In genomic region chrX:155279873-155280272, GRCh38 we compare ENCODE assay signal across 24 cellular contexts. TPM values are rescaled to one million over a fixed set of nuclear protein-coding genes. Genes with fewer than 3 reads are reported as not detected.
"Had no signal": no experiment of that assay in that cellular context is flagged by ENCODE, and none has a peak within 500 bp of the region (broad histone marks: within the 10 kb centered on the region; RNA-seq: fewer than 3 reads in every experiment).

No MANE protein-coding gene starts in this region.

- H3K27me3 ChIP-seq: MG63 had no signal

- H3K9me3 ChIP-seq: MG63, SK-N-SH had no signal

- ATAC-seq: HepG2, Panc1, PC-3 had no signal

- H3K4me3 ChIP-seq: MG63 had no signal

- H3K36me3 ChIP-seq: MG63 had no signal

- DNase-seq: IMR-90; Karpas-422; KG1; MG63; NCI-H1092; NCI-H1105 treated with DMSO at 0.1 percent for 48 hours; NCI-H1417 treated with DMSO at 0.1 percent for 48 hours; NCI-H146; NCI-H1694 treated with DMSO at 0.1 percent for 48 hours; NCI-H1930; NCI-H2081; NCI-H2107; NCI-H2227 treated with DMSO at 0.1 percent for 48 hours; NCI-H524; NCI-H526 treated with DMSO at 0.1 percent for 48 hours; NCI-H748 treated with DMSO at 0.1 percent for 48 hours; NK-92 treated with Interleukin-12 subunit alpha and Interleukin-12 subunit beta, amount 100 ng/mL, for 24 hours; PC-3; SHP77; SK-N-SH had no signal

- H3K27ac ChIP-seq: RWPE1 had no signal

RNA-seq across cellular contexts. Expression of gene CLIC2, which starts 54.5 kb away (rescaled TPM):
- total RNA-seq: OCI-LY7, PC-3 had no signal
